3 cellular contexts compared by ENCODE assay signal in genomic region chr9:38580112-38580511, GRCh38. TPM values are rescaled to one million over a fixed set of nuclear protein-coding genes. Genes with fewer than 3 reads are reported as not detected.
"Had no signal": no experiment of that assay in that cellular context is flagged by ENCODE, and none has a peak within 500 bp of the region (broad histone marks: within the 10 kb centered on the region; RNA-seq: fewer than 3 reads in every experiment).

No MANE protein-coding gene starts in this region.

RNA-seq across cellular contexts. Expression of gene ANKRD18A, which starts 40.3 kb away (rescaled TPM):
- total RNA-seq: SK-MEL-5 had no signal
- polyA plus RNA-seq: IgD-negative memory B cell, K562 had no signal
